Comparison of ENCODE assay signal across 16 cellular contexts in genomic region chr9:93112116-93112863, GRCh38. TPM values are rescaled to one million over a fixed set of nuclear protein-coding genes. Genes with fewer than 3 reads are reported as not detected.
DNase-seq lines count a peak whose midpoint lies in the region; ATAC-seq and TF ChIP-seq lines count a peak whose summit lies in the region.
"Had no signal": no experiment of that assay in that cellular context is flagged by ENCODE, and none has a peak within 500 bp of the region (broad histone marks: within the 10 kb centered on the region; RNA-seq: fewer than 3 reads in every experiment).

No MANE protein-coding gene starts in this region.

- H3K36me3 ChIP-seq in heart left ventricle: peaks cover 0 to 55% (median 26%) of the 10 kb centered on the region in 9 donors
- peaks cover 38% of the 10 kb centered on the region for H3K36me3 ChIP-seq in neutrophil
- H3K36me3 ChIP-seq: cardiac muscle cell had no signal

- no peaks in the 10 kb centered on the region for H3K9me3 ChIP-seq in heart left ventricle
- no peaks in the 10 kb centered on the region for H3K9me3 ChIP-seq in neutrophil
- H3K9me3 ChIP-seq: prostate gland had no signal

- intact Hi-C loops in Right ventricle myocardium inferior (cut with DNase I) (no loop called here), left ventricle myocardium superior (cut with micrococcal nuclease) (no loop called here), heart left ventricle (cut with DNase I) (loop anchor here in 2 of 10 donors (5.0 kb wide), 2 partner anchors 190 to 195 kb away; no protein-coding TSS in a partner anchor)

- TF ChIP-seq CTCF in heart left ventricle (IDR thresholded peaks at IDR 0.05) (no peak), neutrophil (IDR thresholded peaks at IDR 0.05) (peak; percentile 2)

- H3K4me3 ChIP-seq in heart left ventricle (no peak overlapping the region), neutrophil (ENCODE audit: low read depth in 1 of 2, low read length in 1 of 2) (peak overlapping the region; percentile 46 to 57)
- H3K4me3 ChIP-seq: cardiac muscle cell, prostate gland had no signal

- ATAC-seq in Right ventricle myocardium inferior: no peak
- no peak for ATAC-seq in left ventricle myocardium superior
- no peak for ATAC-seq in heart left ventricle
- ATAC-seq: activated CD8-positive, alpha-beta memory T cell treated with anti-CD3 and anti-CD28 coated beads, Interleukin-2, amount 10 ng/mL, durations not matched to agents 7 days and 5 days; SK-N-SH treated with all-trans-retinoic acid at 6 μM for 48 hours had no signal

- TF ChIP-seq POLR2A in heart left ventricle (IDR thresholded peaks at IDR 0.05): no peak

- DNase-seq in Right ventricle myocardium inferior (ENCODE audit: missing footprints) (peak; percentile 70), left ventricle myocardium superior (no peak), heart left ventricle (peak in 4 of 5 donors; percentile 17 to 66 (median 30)), NCI-H2029 (lab: John Stamatoyannopoulos, UW) (no peak), NCI-H510A treated with DMSO at 0.1 percent for 48 hours (lab: John Stamatoyannopoulos, UW) (no peak), germinal center (ENCODE audit: low spot score) (no peak)
- no peak for DNase-seq in stimulated activated CD4-positive, alpha-beta T cell treated with anti-CD3 and anti-CD28 coated beads, Interleukin-12 subunit alpha, Interleukin-12 subunit beta, amount 100 ng/mL, for 4 hours
- DNase-seq: activated CD8-positive, alpha-beta memory T cell treated with anti-CD3 and anti-CD28 coated beads, Interleukin-2, amount 10 ng/mL, durations not matched to agents 7 days and 5 days; activated naive CD4-positive, alpha-beta T cell treated with anti-CD3 and anti-CD28 coated beads, Interleukin-2, amount 50 U/mL, for 16 hours; foreskin fibroblast; NCI-H1105; NCI-H345 had no signal

- peak overlapping the region in 2 of 12 donors; percentile 22 to 67 for H3K27ac ChIP-seq in heart left ventricle
- peak overlapping the region; percentile 100 for H3K27ac ChIP-seq in neutrophil
- H3K27ac ChIP-seq: cardiac muscle cell, prostate gland had no signal

- no peaks in the 10 kb centered on the region for H3K27me3 ChIP-seq in heart left ventricle
- H3K27me3 ChIP-seq in neutrophil: no peaks in the 10 kb centered on the region
- H3K27me3 ChIP-seq: cardiac muscle cell had no signal

- H3K4me1 ChIP-seq in heart left ventricle: peaks cover 0 to 73% (median 7%) of the 10 kb centered on the region in 12 donors
- H3K4me1 ChIP-seq in neutrophil (ENCODE audit: control insufficient read depth in 1 of 2, insufficient read depth in 1 of 2, low read depth in 1 of 2, low read length in 1 of 2): peaks cover 85 to 98% of the 10 kb centered on the region in 2 experiments
- H3K4me1 ChIP-seq: prostate gland had no signal

- WGBS in heart left ventricle, 4 donors: 82 to 96% (median 84%) methylated on average over 13 to 15 of the region's 15 CpGs

RNA-seq across cellular contexts. Expression of gene CARD19, which starts 16.3 kb away (rescaled TPM):
- 27.1 TPM for total RNA-seq in Right ventricle myocardium inferior
- 22.4 TPM for total RNA-seq in left ventricle myocardium superior
- 10 to 100 TPM; 24.2 to 46.2 (median 27.5) TPM for total RNA-seq in heart left ventricle
- 10 to 100 TPM; 38.9 to 42.7 TPM for polyA plus RNA-seq in heart left ventricle

RNA-seq across cellular contexts. Expression of gene NINJ1, which starts 21.8 kb away (rescaled TPM):
- total RNA-seq in Right ventricle myocardium inferior: 55.5 TPM
- total RNA-seq in left ventricle myocardium superior: 46.8 TPM
- 10 to 100 TPM; 42.2 to 96.1 (median 56.3) TPM for total RNA-seq in heart left ventricle
- polyA plus RNA-seq in heart left ventricle: 10 to 100 TPM; 52.0 to 52.9 TPM

RNA-seq across cellular contexts. Expression of gene SUSD3, which starts 53.8 kb away (rescaled TPM):
- total RNA-seq in Right ventricle myocardium inferior: 1.7 TPM
- 0.87 TPM for total RNA-seq in left ventricle myocardium superior
- total RNA-seq in heart left ventricle: 1 to 10 TPM in 2 of 9 donors, under 1 TPM in 5, not detected in 2; 0.29 to 5.2 (median 0.56) TPM
- under 1 TPM in 1 of 2 donors, not detected in 1; 0.50 TPM for polyA plus RNA-seq in heart left ventricle
- total RNA-seq: cardiac muscle cell had no signal
- polyA plus RNA-seq: cardiac muscle cell had no signal

Comparison
In these comparisons a context has a peak if more than half of its experiments do, and no peak if none do; other contexts are left out.
1. DNase-seq: peak in Right ventricle myocardium inferior (single experiment) and heart left ventricle (4 of 5); none in left ventricle myocardium superior (single experiment), NCI-H2029 (single experiment), stimulated activated CD4-positive, alpha-beta T cell treated with anti-CD3 and anti-CD28 coated beads, Interleukin-12 subunit alpha, Interleukin-12 subunit beta, amount 100 ng/mL, for 4 hours (single experiment), NCI-H510A treated with DMSO at 0.1 percent for 48 hours (single experiment) and germinal center (single experiment).
2. H3K4me3 ChIP-seq: peak in neutrophil (2 of 2); none in heart left ventricle (0 of 12).